ENCODE assay signal across 23 cellular contexts in genomic region chr14:96049932-96050331, GRCh38. TPM values are rescaled to one million over a fixed set of nuclear protein-coding genes. Genes with fewer than 3 reads are reported as not detected.
"Had no signal": no experiment of that assay in that cellular context is flagged by ENCODE, and none has a peak within 500 bp of the region (broad histone marks: within the 10 kb centered on the region; RNA-seq: fewer than 3 reads in every experiment).

No MANE protein-coding gene starts in this region.

- H3K27me3 ChIP-seq: colonic mucosa, esophagus muscularis mucosa, left lung, neural progenitor cell, right atrium auricular region, testis, tibial nerve, upper lobe of left lung had no signal

- ATAC-seq: left cardiac atrium; left lung; mucosa of descending colon; natural killer cell treated with Interleukin-12 subunit alpha and Interleukin-12 subunit beta and Interleukin-15 and Interleukin-18, amount 100 ng/mL, for 72 hours; sciatic nerve; stimulated activated effector memory CD8-positive, alpha-beta T cell treated with anti-CD3 and anti-CD28 coated beads, Interleukin-12 subunit alpha, Interleukin-12 subunit beta, amount 100 ng/mL, for 72 hours had no signal

- H3K9me3 ChIP-seq: colonic mucosa, left lung, mucosa of descending colon, prostate gland, stomach, testis, upper lobe of left lung had no signal

- H3K4me3 ChIP-seq: colonic mucosa, esophagus muscularis mucosa, left lung, mucosa of descending colon, neural progenitor cell, prostate gland, right atrium auricular region, stomach, testis, tibial nerve, upper lobe of left lung had no signal

- H3K36me3 ChIP-seq: colonic mucosa, left lung, neural progenitor cell, prostate gland, right atrium auricular region, stomach had no signal

- H3K4me1 ChIP-seq: colonic mucosa, neural progenitor cell, prostate gland, testis had no signal

- DNase-seq: colonic mucosa; effector CD8-positive, alpha-beta T cell; foreskin melanocyte; left cardiac atrium; left lung; mesenchymal stem cell; mucosa of descending colon; naive B cell; stimulated activated CD4-positive, alpha-beta T cell treated with anti-CD3 and anti-CD28 coated beads, Interleukin-2, amount 100 ng/mL, for 24 hours; stimulated activated CD4-positive, alpha-beta T cell treated with anti-CD3 and anti-CD28 coated beads, Interleukin-4, amount 100 ng/mL, for 24 hours; stimulated activated naive CD4-positive, alpha-beta T cell treated with Interleukin-2 at 50 U/mL for 16 hours; stomach; substantia nigra; testis; upper lobe of left lung had no signal

- H3K27ac ChIP-seq: colonic mucosa, left lung, neural progenitor cell, prostate gland, right atrium auricular region, testis, tibial nerve, upper lobe of left lung had no signal

RNA-seq across cellular contexts. Expression of gene C14orf132, which starts 10.8 kb away (rescaled TPM):
- total RNA-seq: natural killer cell treated with Interleukin-12 subunit alpha and Interleukin-12 subunit beta and Interleukin-15 and Interleukin-18, amount 100 ng/mL, for 72 hours had no signal
